18 cellular contexts compared by ENCODE assay signal in the genomic region with DNA sequence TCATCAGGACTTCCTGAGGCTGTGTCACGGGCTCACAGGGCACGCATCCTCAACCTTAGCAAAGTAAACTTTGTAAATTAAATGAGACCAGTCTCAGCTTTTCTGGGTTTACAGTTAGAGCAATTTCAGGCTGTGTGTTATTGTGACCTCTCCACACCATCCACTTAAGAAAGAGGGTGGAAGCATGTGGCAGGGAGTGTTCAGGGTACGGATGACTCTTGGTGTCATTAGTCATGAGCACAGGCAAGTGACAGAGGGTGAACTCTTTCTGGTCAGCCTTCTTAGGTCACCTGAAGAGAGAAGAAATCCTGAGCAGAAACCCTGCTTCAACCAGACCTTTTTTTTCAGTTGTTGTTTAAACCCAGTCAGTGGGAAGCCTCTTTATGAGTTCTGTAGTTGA.
"Had no signal": no experiment of that assay in that cellular context is flagged by ENCODE, and none has a peak within 500 bp of the region (broad histone marks: within the 10 kb centered on the region; RNA-seq: fewer than 3 reads in every experiment).

No MANE protein-coding gene starts in this region.

- H3K9me3 Mint-ChIP-seq: activated CD4-positive, alpha-beta memory T cell treated with anti-CD3 and anti-CD28 coated beads, Interleukin-2, amount 10 ng/mL, durations not matched to agents 7 days and 5 days; activated CD4-positive, alpha-beta T cell treated with anti-CD3 and anti-CD28 coated beads, Interleukin-2, amount 10 ng/mL, durations not matched to agents 7 days and 5 days; activated naive CD4-positive, alpha-beta T cell treated with anti-CD3 and anti-CD28 coated beads, Interleukin-2, amount 10 ng/mL, durations not matched to agents 7 days and 5 days; activated naive CD4-positive, alpha-beta T cell treated with anti-CD3 and anti-CD28 coated beads, Interleukin-2, amount 50 U/mL, for 72 hours; activated naive CD8-positive, alpha-beta T cell treated with anti-CD3 and anti-CD28 coated beads, Interleukin-2, amount 10 ng/mL, durations not matched to agents 7 days and 5 days; activated T-cell treated with anti-CD3 and anti-CD28 coated beads, Interleukin-2, amount 50 U/mL, for 24 hours; central memory CD8-positive, alpha-beta T cell; dendritic cell treated with granulocyte-macrophage colony-stimulating factor and Interleukin-4, amounts not matched to agents 40 ng/mL and 50 ng/mL, for 4 days; endodermal cell had no signal

- H3K36me3 Mint-ChIP-seq: activated naive CD4-positive, alpha-beta T cell treated with anti-CD3 and anti-CD28 coated beads, Interleukin-2, amount 10 ng/mL, durations not matched to agents 7 days and 5 days; activated naive CD4-positive, alpha-beta T cell treated with anti-CD3 and anti-CD28 coated beads, Interleukin-2, amount 50 U/mL, for 72 hours; activated naive CD8-positive, alpha-beta T cell treated with anti-CD3 and anti-CD28 coated beads, Interleukin-2, amount 10 ng/mL, durations not matched to agents 7 days and 5 days; WTC11 had no signal

- H3K36me3 ChIP-seq: brain microvascular endothelial cell, esophagus muscularis mucosa, gastrocnemius medialis had no signal

- H3K27ac Mint-ChIP-seq: activated CD4-positive, alpha-beta memory T cell treated with anti-CD3 and anti-CD28 coated beads, Interleukin-2, amount 10 ng/mL, durations not matched to agents 7 days and 5 days; activated CD4-positive, alpha-beta T cell treated with anti-CD3 and anti-CD28 coated beads, Interleukin-2, amount 10 ng/mL, durations not matched to agents 7 days and 5 days; activated naive CD4-positive, alpha-beta T cell treated with anti-CD3 and anti-CD28 coated beads, Interleukin-2, amount 10 ng/mL, durations not matched to agents 7 days and 5 days; activated naive CD8-positive, alpha-beta T cell treated with anti-CD3 and anti-CD28 coated beads, Interleukin-2, amount 10 ng/mL, durations not matched to agents 7 days and 5 days; activated T-cell treated with anti-CD3 and anti-CD28 coated beads, Interleukin-2, amount 50 U/mL, for 24 hours; activated T-cell treated with anti-CD3 and anti-CD28 coated beads, Interleukin-2, amount 50 U/mL, for 72 hours; dendritic cell treated with granulocyte-macrophage colony-stimulating factor and Interleukin-4, amounts not matched to agents 40 ng/mL and 50 ng/mL, for 4 days; endodermal cell; WTC11 had no signal

- H3K4me3 Mint-ChIP-seq: activated naive CD4-positive, alpha-beta T cell treated with anti-CD3 and anti-CD28 coated beads, Interleukin-2, amount 10 ng/mL, durations not matched to agents 7 days and 5 days; WTC11 had no signal

- H3K4me1 ChIP-seq: foreskin keratinocyte had no signal

- H3K27ac ChIP-seq: brain microvascular endothelial cell, coronary artery, dorsolateral prefrontal cortex, esophagus muscularis mucosa, foreskin keratinocyte, gastrocnemius medialis, VCaP had no signal

- H3K27me3 ChIP-seq: brain microvascular endothelial cell, esophagus muscularis mucosa, foreskin keratinocyte, gastrocnemius medialis had no signal

- H3K9me3 ChIP-seq: esophagus muscularis mucosa, gastrocnemius medialis had no signal
